ENCODE assay signal across 8 cellular contexts in genomic region chr11:94543695-94544581, GRCh38. TPM values are rescaled to one million over a fixed set of nuclear protein-coding genes. Genes with fewer than 3 reads are reported as not detected.
DNase-seq lines count a peak whose midpoint lies in the region; ATAC-seq and TF ChIP-seq lines count a peak whose summit lies in the region.

TSS of gene FUT4 (plus strand) at chr11:94543921. CDS start at chr11:94544134, 213 bp downstream.

- H3K36me3 ChIP-seq in NT2/D1 (ENCODE audit: insufficient read depth, insufficient read length, low read length) (peaks cover 3% of the 10 kb centered on the region), mucosa of stomach (ENCODE audit: control insufficient read depth, insufficient read depth, low read length) (no peaks in the 10 kb centered on the region)

- DNase-seq in COLO829 (ENCODE audit: low spot score) (peak; percentile 42), NT2/D1 (ENCODE audit: low read depth, low spot score) (peak; percentile 75), activated T-cell treated with anti-CD3 and anti-CD28 coated beads for 48 hours (ENCODE audit: low read depth) (peak; percentile 76), epithelial cell of proximal tubule (ENCODE audit: low read depth) (no peak)
- DNase-seq in stimulated activated CD8-positive, alpha-beta memory T cell treated with anti-CD3 and anti-CD28 coated beads, Interleukin-7, amount 100 ng/mL, for 24 hours (ENCODE audit: low read depth), result peak; percentile 46

- H3K4me3 ChIP-seq in NT2/D1 (ENCODE audit: insufficient read length, low read depth), result peak within 1 kb of the TSS; percentile 56
- peak within 1 kb of the TSS; percentile 62 for H3K4me3 ChIP-seq in epithelial cell of proximal tubule (ENCODE audit: low read depth, low read length)
- H3K4me3 ChIP-seq in mucosa of stomach (ENCODE audit: low read length), result peak within 1 kb of the TSS; percentile 58

- TF ChIP-seq CTCF in epithelial cell of proximal tubule (conservative IDR thresholded peaks at IDR 0.05; ENCODE audit: low read depth, low read length), result no peak

- H3K27me3 ChIP-seq in NT2/D1 (ENCODE audit: insufficient read depth, insufficient read length) (no peaks in the 10 kb centered on the region), mucosa of stomach (ENCODE audit: control insufficient read depth, insufficient read depth, low read length) (no peaks in the 10 kb centered on the region)

- no peaks in the 10 kb centered on the region for H3K4me1 ChIP-seq in NT2/D1 (ENCODE audit: insufficient read depth, insufficient read length)
- peaks cover 39% of the 10 kb centered on the region for H3K4me1 ChIP-seq in mucosa of stomach (ENCODE audit: control insufficient read depth, insufficient read depth, low read length)

- peak within 1 kb of the TSS; percentile 74 for H3K9ac ChIP-seq in NT2/D1 (ENCODE audit: insufficient read length, low read depth)
- H3K9ac ChIP-seq in mucosa of stomach (ENCODE audit: low read length), result peak within 1 kb of the TSS; percentile 85

- peak; percentile 78 for ATAC-seq in GM19438 (IDR thresholded peaks at IDR 0.05; ENCODE audit: low read depth, unreplicated experiment)
- peak; percentile 77 for ATAC-seq in HG03571 (IDR thresholded peaks at IDR 0.05; ENCODE audit: unreplicated experiment)

- H3K9me3 ChIP-seq in NT2/D1 (ENCODE audit: insufficient read depth, low read length) (no peaks in the 10 kb centered on the region), mucosa of stomach (ENCODE audit: control insufficient read depth, low read length) (no peaks in the 10 kb centered on the region)

RNA-seq across cellular contexts. Expression of gene FUT4, which starts in this region (rescaled TPM):
- 7.2 and 10.6 TPM in 2 replicates for total RNA-seq in epithelial cell of proximal tubule
